ENCODE assay signal across 32 cellular contexts in genomic region chr4:185429660-185430059, GRCh38. TPM values are rescaled to one million over a fixed set of nuclear protein-coding genes. Genes with fewer than 3 reads are reported as not detected.
"Had no signal": no experiment of that assay in that cellular context is flagged by ENCODE, and none has a peak within 500 bp of the region (broad histone marks: within the 10 kb centered on the region; RNA-seq: fewer than 3 reads in every experiment).

No MANE protein-coding gene starts in this region.

- H3K4me3 ChIP-seq: hepatocyte, left lung, lower lobe of right lung, neural progenitor cell, pancreas, prostate gland, sigmoid colon, spleen, suprapubic skin, thoracic aorta, tibial artery, upper lobe of right lung had no signal

- H3K9ac ChIP-seq: neural progenitor cell had no signal

- H3K9me3 Mint-ChIP-seq: mesothelial cell of epicardium; naive B cell; natural killer cell; nephron progenitor cell; stimulated activated effector memory CD8-positive, alpha-beta T cell treated with anti-CD3 and anti-CD28 coated beads, Interleukin-12 subunit alpha, Interleukin-12 subunit beta, amount 100 ng/mL, for 72 hours; stimulated activated naive CD8-positive, alpha-beta T cell treated with anti-CD3 and anti-CD28 coated beads, Interleukin-15, Interleukin-2, amounts not matched to agents 100 ng/mL and 50 ng/mL, for 24 hours had no signal

- H3K4me3 Mint-ChIP-seq: mesothelial cell of epicardium; natural killer cell; nephron progenitor cell; neural progenitor cell; stimulated activated effector memory CD8-positive, alpha-beta T cell treated with anti-CD3 and anti-CD28 coated beads, Interleukin-12 subunit alpha, Interleukin-12 subunit beta, amount 100 ng/mL, for 72 hours; stimulated activated naive CD8-positive, alpha-beta T cell treated with anti-CD3 and anti-CD28 coated beads, Interleukin-15, Interleukin-2, amounts not matched to agents 100 ng/mL and 50 ng/mL, for 24 hours had no signal

- FAIRE-seq: keratinocyte, pancreas, small intestine, urothelium cell line had no signal

- H3K9me3 ChIP-seq: left lung, lower lobe of right lung, pancreas, prostate gland, sigmoid colon, spleen, suprapubic skin, thoracic aorta, tibial artery, upper lobe of right lung had no signal

- H3K4me2 ChIP-seq: hepatocyte, neural progenitor cell had no signal

- ATAC-seq: left cardiac atrium; left lung; lower lobe of right lung; natural killer cell; pancreas; right cardiac atrium; stimulated activated effector memory CD8-positive, alpha-beta T cell treated with anti-CD3 and anti-CD28 coated beads, Interleukin-12 subunit alpha, Interleukin-12 subunit beta, amount 100 ng/mL, for 72 hours; upper lobe of right lung had no signal

- H3K36me3 Mint-ChIP-seq: mesothelial cell of epicardium, naive B cell, natural killer cell had no signal

- H3K4me1 ChIP-seq: prostate gland had no signal

- H3K27ac ChIP-seq: hepatocyte, left lung, lower lobe of right lung, neural progenitor cell, pancreas, prostate gland, sigmoid colon, spleen, suprapubic skin, thoracic aorta, tibial artery, upper lobe of right lung had no signal

- H3K27me3 ChIP-seq: hepatocyte, left lung, neural progenitor cell, pancreas, sigmoid colon, suprapubic skin, tibial artery, upper lobe of right lung had no signal

- H2AFZ ChIP-seq: hepatocyte, neural progenitor cell had no signal

- DNase-seq: kidney glomerular epithelial cell; left cardiac atrium; left lung; lower lobe of right lung; mammary epithelial cell; mesenchymal stem cell; naive B cell; natural killer cell; nephron progenitor cell; pancreas; posterior cingulate gyrus; retina; right cardiac atrium; sigmoid colon; small intestine; spleen; stimulated activated CD4-positive, alpha-beta T cell treated with anti-CD3 and anti-CD28 coated beads, Interleukin-4, amount 100 ng/mL, for 24 hours; stimulated activated naive CD4-positive, alpha-beta T cell; tibial artery; trophoblast cell; upper lobe of right lung had no signal

- H3K36me3 ChIP-seq: left lung, lower lobe of right lung, neural progenitor cell, pancreas, prostate gland, sigmoid colon, spleen, suprapubic skin, thoracic aorta, tibial artery, upper lobe of right lung had no signal

- H3K27ac Mint-ChIP-seq: mesothelial cell of epicardium; nephron progenitor cell; neural progenitor cell; stimulated activated effector memory CD8-positive, alpha-beta T cell treated with anti-CD3 and anti-CD28 coated beads, Interleukin-12 subunit alpha, Interleukin-12 subunit beta, amount 100 ng/mL, for 72 hours; stimulated activated naive CD8-positive, alpha-beta T cell treated with anti-CD3 and anti-CD28 coated beads, Interleukin-15, Interleukin-2, amounts not matched to agents 100 ng/mL and 50 ng/mL, for 24 hours had no signal

RNA-seq across cellular contexts. Expression of gene CCDC110, which starts 41.9 kb away (rescaled TPM):
- total RNA-seq: mononuclear cell, natural killer cell had no signal
- polyA plus RNA-seq: keratinocyte had no signal
